Comparison of ENCODE assay signal across 15 cellular contexts in genomic region chr19:51354103-51354741, GRCh38. TPM values are rescaled to one million over a fixed set of nuclear protein-coding genes. Genes with fewer than 3 reads are reported as not detected.
DNase-seq lines count a peak whose midpoint lies in the region; ATAC-seq and TF ChIP-seq lines count a peak whose summit lies in the region.
"Had no signal": no experiment of that assay in that cellular context is flagged by ENCODE, and none has a peak within 500 bp of the region (broad histone marks: within the 10 kb centered on the region; RNA-seq: fewer than 3 reads in every experiment).

No MANE protein-coding gene starts in this region.

- no peaks in the 10 kb centered on the region for H3K79me1 ChIP-seq in H9 (ENCODE audit: insufficient read depth, low read depth, low read length, poor library complexity, severe bottlenecking)

- H3K23me2 ChIP-seq in H9 (ENCODE audit: insufficient read length, low read depth, low read length, poor library complexity, severe bottlenecking): no peaks in the 10 kb centered on the region

- peak overlapping the region in 2 of 3 donors; percentile 56 to 84 for H3K27ac Mint-ChIP-seq in CD4-positive, CD25-positive, alpha-beta regulatory T cell
- H3K27ac Mint-ChIP-seq in H9 (peak overlapping the region in 1 of 3 experiments; percentile 91; a peak in 3 of 7 replicates), brain (peak overlapping the region; percentile 92 to 99 (median 95)), nephron (peak overlapping the region; percentile 87 to 94 (median 88))

- ATAC-seq in CD4-positive, CD25-positive, alpha-beta regulatory T cell (ENCODE audit: low read depth in 2 of 2): no peak
- no peak for ATAC-seq in HG02610 (IDR thresholded peaks at IDR 0.05; ENCODE audit: unreplicated experiment)
- ATAC-seq: HCT116 had no signal

- TF ChIP-seq CTCF in H9 (conservative IDR thresholded peaks at IDR 0.05) (no peak), brain (conservative IDR thresholded peaks at IDR 0.05) (no peak), nephron (IDR thresholded peaks at IDR 0.05; ENCODE audit: unreplicated experiment in 3 of 3) (no peak), BE2C (IDR thresholded peaks at IDR 0.05; ENCODE audit: low read depth, low read length) (no peak)

- H3K56ac ChIP-seq in H9 (ENCODE audit: insufficient read length, low read depth, low read length): no peak overlapping the region

- peaks cover 16% of the 10 kb centered on the region for H3K36me3 Mint-ChIP-seq in CD4-positive, CD25-positive, alpha-beta regulatory T cell
- H3K36me3 Mint-ChIP-seq in H9 (ENCODE audit: insufficient read depth in 1 of 3, low read depth in 3 of 3) (peaks cover 4 to 22% (median 7%) of the 10 kb centered on the region in 3 experiments; a peak in 6 of 7 replicates), brain (peaks cover 33% of the 10 kb centered on the region), nephron (ENCODE audit: low read depth) (peaks cover 16% of the 10 kb centered on the region)

- no peak for DNase-seq in CD4-positive, CD25-positive, alpha-beta regulatory T cell
- peak; percentile 37 for DNase-seq in H9
- no peak for DNase-seq in NCI-H2081 (lab: John Stamatoyannopoulos, UW)
- DNase-seq in NCI-H187 (lab: John Stamatoyannopoulos, UW): no peak
- DNase-seq in BE2C: no peak
- DNase-seq: KG1, NCI-H2029 treated with DMSO at 0.1 percent for 48 hours, T1000 had no signal

- no peak overlapping the region for H2AFZ ChIP-seq in H9 (ENCODE audit: low read length)

- H3K18ac ChIP-seq in H9 (ENCODE audit: insufficient read length, low read depth, low read length): no peak overlapping the region

- H3K79me2 ChIP-seq in H9 (ENCODE audit: insufficient read depth, low read length): no peaks in the 10 kb centered on the region

- H4K5ac ChIP-seq in H9 (ENCODE audit: insufficient read length, low read depth, low read length): no peak overlapping the region

- no peak overlapping the region for H3K14ac ChIP-seq in H9 (ENCODE audit: insufficient read depth, low read length)

- no peaks in the 10 kb centered on the region for H3K9me3 ChIP-seq in CD4-positive, CD25-positive, alpha-beta regulatory T cell (ENCODE audit: control insufficient read depth in 2 of 2, low read length in 2 of 2)
- H3K9me3 ChIP-seq in H9 (ENCODE audit: control insufficient read depth, low read depth, low read length): no peaks in the 10 kb centered on the region
- no peaks in the 10 kb centered on the region for H3K9me3 ChIP-seq in BE2C

- H4K20me1 ChIP-seq in H9 (ENCODE audit: control insufficient read depth, insufficient read depth, insufficient read length): no peaks in the 10 kb centered on the region

- H3K4me2 ChIP-seq in H9 (ENCODE audit: insufficient read depth, insufficient read length, low read length): peak overlapping the region; percentile 20

- H2BK120ac ChIP-seq in H9 (ENCODE audit: low read depth, low read length, poor library complexity, severe bottlenecking): no peak overlapping the region

- H3K4me3 Mint-ChIP-seq in CD4-positive, CD25-positive, alpha-beta regulatory T cell: peak overlapping the region in 2 of 4 donors; percentile 71 to 76
- H3K4me3 Mint-ChIP-seq in H9 (0 out of 5 replicates have a peak overlapping the region, but pooled peaks of 1 of the 2 experiments have one; percentile 19), brain (peak overlapping the region; percentile 70 to 88 (median 82)), nephron (peak overlapping the region; percentile 50 to 58 (median 54))

- H3K36me3 ChIP-seq in CD4-positive, CD25-positive, alpha-beta regulatory T cell (ENCODE audit: control insufficient read depth, insufficient read depth, low read length): peaks cover 15% of the 10 kb centered on the region
- peaks cover 20% of the 10 kb centered on the region for H3K36me3 ChIP-seq in BE2C

- no peaks in the 10 kb centered on the region for H3K9me3 Mint-ChIP-seq in CD4-positive, CD25-positive, alpha-beta regulatory T cell
- no peaks in the 10 kb centered on the region for H3K9me3 Mint-ChIP-seq in H9
- H3K9me3 Mint-ChIP-seq in brain: peaks cover 0 to 5% (median 0%) of the 10 kb centered on the region in 5 experiments
- H3K9me3 Mint-ChIP-seq in nephron: no peaks in the 10 kb centered on the region

- no peak overlapping the region for H2BK15ac ChIP-seq in H9 (ENCODE audit: low read depth, low read length)

- H3K4me1 ChIP-seq in CD4-positive, CD25-positive, alpha-beta regulatory T cell (ENCODE audit: control insufficient read depth, insufficient read depth, low read length, poor library complexity, severe bottlenecking): peaks cover 10% of the 10 kb centered on the region
- H3K4me1 ChIP-seq in H9 (ENCODE audit: insufficient read depth, low read length) (no peaks in the 10 kb centered on the region), BE2C (no peaks in the 10 kb centered on the region; the same call in 1 of the 2 replicates)

- H3K27me3 ChIP-seq in CD4-positive, CD25-positive, alpha-beta regulatory T cell (ENCODE audit: control insufficient read depth, insufficient read depth, low read length): no peaks in the 10 kb centered on the region
- no peaks in the 10 kb centered on the region for H3K27me3 ChIP-seq in H9 (ENCODE audit: insufficient read depth, low read length)
- no peaks in the 10 kb centered on the region for H3K27me3 ChIP-seq in BE2C

- peak overlapping the region; percentile 55 for H3K4me3 ChIP-seq in CD4-positive, CD25-positive, alpha-beta regulatory T cell (ENCODE audit: low read depth, low read length)
- H3K4me3 ChIP-seq in BE2C (ENCODE audit: low read depth, low read length): no peak overlapping the region

- H4K8ac ChIP-seq in H9 (replicated peaks; ENCODE audit: insufficient read length, low read depth, low read length): no peak overlapping the region

- H3T11ph ChIP-seq in H9 (ENCODE audit: low read length): no peak overlapping the region

- H3K27ac ChIP-seq in CD4-positive, CD25-positive, alpha-beta regulatory T cell (ENCODE audit: insufficient read depth, low read length, poor library complexity, severe bottlenecking): peak overlapping the region; percentile 17
- no peak overlapping the region for H3K27ac ChIP-seq in H9 (ENCODE audit: insufficient read length, low read depth, low read length)
- H3K27ac ChIP-seq: C4-2B had no signal

- no peak overlapping the region for H3K23ac ChIP-seq in H9 (ENCODE audit: insufficient read length, low read depth, low read length)

- WGBS in H9 (ENCODE audit: extremely low coverage, insufficient read length, low lambda C conversion rate): no CpG with 5 or more reads among the region's 12 CpGs

- H3K9ac ChIP-seq in H9 (ENCODE audit: extremely low read depth, insufficient read length, low read length): no peak overlapping the region

- no peak overlapping the region for H2BK12ac ChIP-seq in H9 (ENCODE audit: insufficient read length, low read depth, low read length)

- peaks cover 10 to 29% (median 18%) of the 10 kb centered on the region in 4 donors for H3K4me1 Mint-ChIP-seq in CD4-positive, CD25-positive, alpha-beta regulatory T cell
- H3K4me1 Mint-ChIP-seq in H9 (peaks cover 13 to 18% of the 10 kb centered on the region in 2 experiments), brain (peaks cover 56% of the 10 kb centered on the region), nephron (peaks cover 18% of the 10 kb centered on the region)

- H4K91ac ChIP-seq in H9 (ENCODE audit: insufficient read length, low read depth, low read length): no peak overlapping the region

- no peak overlapping the region for H2BK5ac ChIP-seq in H9 (ENCODE audit: insufficient read length, low read length)

- H2AK5ac ChIP-seq in H9 (ENCODE audit: insufficient read length, low read length): no peak overlapping the region

- H3K27me3 Mint-ChIP-seq in CD4-positive, CD25-positive, alpha-beta regulatory T cell: no peaks in the 10 kb centered on the region
- no peaks in the 10 kb centered on the region for H3K27me3 Mint-ChIP-seq in H9 (ENCODE audit: low read depth)
- H3K27me3 Mint-ChIP-seq in brain: peaks cover 3% of the 10 kb centered on the region
- H3K27me3 Mint-ChIP-seq in nephron (ENCODE audit: low read depth): no peaks in the 10 kb centered on the region

- no peak overlapping the region for H3K4ac ChIP-seq in H9 (ENCODE audit: low read depth, low read length)

- H2BK20ac ChIP-seq in H9 (ENCODE audit: low read depth, low read length, poor library complexity, severe bottlenecking): no peak overlapping the region

RNA-seq across cellular contexts. Expression of gene ETFB, which starts 12.0 kb away (rescaled TPM):
- total RNA-seq in CD4-positive, CD25-positive, alpha-beta regulatory T cell: 41.7 TPM
- polyA plus RNA-seq in CD4-positive, CD25-positive, alpha-beta regulatory T cell: 100 to 1,000 TPM in 1 of 4 donors, 10 to 100 TPM in 3; 68.8 to 113 (median 79.5) TPM
- total RNA-seq in H9 (2021): 44.8 and 49.4 TPM in 2 replicates
- polyA plus RNA-seq in brain (ENCODE audit: insufficient read depth, low read depth, low replicate concordance): 186 TPM
- polyA plus RNA-seq in BE2C (2012; ENCODE audit: insufficient read depth, insufficient read length, low read depth): 101 TPM

RNA-seq across cellular contexts. Expression of gene VSIG10L, which starts 12.3 kb away (rescaled TPM):
- 0.27 TPM for total RNA-seq in CD4-positive, CD25-positive, alpha-beta regulatory T cell
- under 1 TPM in 2 of 4 donors, not detected in 2; 0.15 to 0.37 TPM for polyA plus RNA-seq in CD4-positive, CD25-positive, alpha-beta regulatory T cell
- 5.3 and 5.6 TPM in 2 replicates for total RNA-seq in H9 (2021)
- polyA plus RNA-seq in brain (ENCODE audit: insufficient read depth, low read depth, low replicate concordance): 1.5 TPM
- polyA plus RNA-seq in BE2C (2012; ENCODE audit: insufficient read depth, insufficient read length, low read depth): 0.45 TPM

RNA-seq across cellular contexts. Expression of gene CLDND2, which starts 14.6 kb away (rescaled TPM):
- not detected for total RNA-seq in CD4-positive, CD25-positive, alpha-beta regulatory T cell
- polyA plus RNA-seq in CD4-positive, CD25-positive, alpha-beta regulatory T cell: under 1 TPM in 1 of 4 donors, not detected in 3; 0.41 TPM
- 1.7 TPM in 1 of 2 replicates, not detected in the other for total RNA-seq in H9 (2021)
- 1.6 TPM for polyA plus RNA-seq in brain (ENCODE audit: insufficient read depth, low read depth, low replicate concordance)
- polyA plus RNA-seq in BE2C (2012; ENCODE audit: insufficient read depth, insufficient read length, low read depth): 4.7 TPM
- total RNA-seq: fibroblast of lung, myocyte had no signal
- polyA plus RNA-seq: fibroblast of lung had no signal

RNA-seq across cellular contexts. Expression of gene NKG7, which starts 18.2 kb away (rescaled TPM):
- total RNA-seq in CD4-positive, CD25-positive, alpha-beta regulatory T cell: 1.8 TPM
- 10 to 100 TPM in 1 of 4 donors, 1 to 10 TPM in 3; 2.7 to 12.2 (median 4.5) TPM for polyA plus RNA-seq in CD4-positive, CD25-positive, alpha-beta regulatory T cell
- not detected in 2 replicates for total RNA-seq in H9 (2021)
- polyA plus RNA-seq in brain (ENCODE audit: insufficient read depth, low read depth, low replicate concordance): 6.8 TPM
- polyA plus RNA-seq in BE2C (2012; ENCODE audit: insufficient read depth, insufficient read length, low read depth): 0.54 TPM
- total RNA-seq: fibroblast of lung, myocyte had no signal
- polyA plus RNA-seq: fibroblast of lung had no signal

RNA-seq across cellular contexts. Expression of gene LIM2, which starts 33.6 kb away (rescaled TPM):
- total RNA-seq in CD4-positive, CD25-positive, alpha-beta regulatory T cell: not detected
- not detected for polyA plus RNA-seq in CD4-positive, CD25-positive, alpha-beta regulatory T cell
- total RNA-seq in H9 (2021): not detected in 2 replicates
- not detected for polyA plus RNA-seq in brain (ENCODE audit: insufficient read depth, low read depth, low replicate concordance)
- not detected for polyA plus RNA-seq in BE2C (2012; ENCODE audit: insufficient read depth, insufficient read length, low read depth)
- total RNA-seq: fibroblast of lung, myocyte had no signal
- polyA plus RNA-seq: fibroblast of lung had no signal
